Comparison of ENCODE assay signal across 21 cellular contexts in genomic region chr12:123401753-123402683, GRCh38. TPM values are rescaled to one million over a fixed set of nuclear protein-coding genes. Genes with fewer than 3 reads are reported as not detected.
DNase-seq lines count a peak whose midpoint lies in the region; ATAC-seq and TF ChIP-seq lines count a peak whose summit lies in the region.
"Had no signal": no experiment of that assay in that cellular context is flagged by ENCODE, and none has a peak within 500 bp of the region (broad histone marks: within the 10 kb centered on the region; RNA-seq: fewer than 3 reads in every experiment).

No MANE protein-coding gene starts in this region.

- peak; percentile 17 for ATAC-seq in upper lobe of right lung
- ATAC-seq in HG03460 (IDR thresholded peaks at IDR 0.05; ENCODE audit: unreplicated experiment), result no peak

- no peaks in the 10 kb centered on the region for H3K4me1 Mint-ChIP-seq in nephron progenitor cell

- H3K27me3 ChIP-seq in cardiac muscle cell, result no peaks in the 10 kb centered on the region
- no peaks in the 10 kb centered on the region for H3K27me3 ChIP-seq in right atrium auricular region
- H3K27me3 ChIP-seq in upper lobe of right lung, result no peaks in the 10 kb centered on the region
- H3K27me3 ChIP-seq: gastrocnemius medialis, MG63 had no signal

- H3K9me3 ChIP-seq in cardiac muscle cell (ENCODE audit: low read depth), result no peaks in the 10 kb centered on the region
- no peaks in the 10 kb centered on the region for H3K9me3 ChIP-seq in right atrium auricular region
- no peaks in the 10 kb centered on the region for H3K9me3 ChIP-seq in upper lobe of right lung
- H3K9me3 ChIP-seq: gastrocnemius medialis, MG63 had no signal

- intact Hi-C loops in upper lobe of right lung (cut with DNase I), result no loop called here
- intact Hi-C loops in cardiac septum (cut with DNase I), result no loop called here

- H3K27ac ChIP-seq in cardiac muscle cell (peak overlapping the region; percentile 28), right atrium auricular region (no peak overlapping the region), upper lobe of right lung (no peak overlapping the region)
- H3K27ac ChIP-seq: C4-2B had no signal

- no peaks in the 10 kb centered on the region for H3K9me3 Mint-ChIP-seq in nephron progenitor cell
- H3K9me3 Mint-ChIP-seq: activated naive CD4-positive, alpha-beta T cell treated with anti-CD3 and anti-CD28 coated beads for 36 hours had no signal

- peaks cover 51% of the 10 kb centered on the region for H3K36me3 Mint-ChIP-seq in nephron progenitor cell (ENCODE audit: low read depth)

- H3K4me1 ChIP-seq in cardiac muscle cell (ENCODE audit: low read depth) (no peaks in the 10 kb centered on the region), right atrium auricular region (peaks cover 0 to 32% of the 10 kb centered on the region in 2 donors), upper lobe of right lung (peaks cover 16% of the 10 kb centered on the region)

- H3K4me3 Mint-ChIP-seq in nephron progenitor cell, result no peak overlapping the region
- H3K4me3 Mint-ChIP-seq: activated naive CD4-positive, alpha-beta T cell treated with anti-CD3 and anti-CD28 coated beads for 36 hours had no signal

- DNase-seq in cardiac muscle cell (ENCODE audit: low read depth in 1 of 2, low spot score in 1 of 2) (no peak), right atrium auricular region (ENCODE audit: low spot score) (no peak), ecto neural progenitor cell (ENCODE audit: low spot score) (peak; percentile 70), nephron progenitor cell (no peak), upper lobe of right lung (no peak), NCI-H526 (lab: John Stamatoyannopoulos, UW) (no peak), cardiac septum (ENCODE audit: low spot score) (no peak)
- DNase-seq: activated CD4-positive, alpha-beta T cell treated with anti-CD3 and anti-CD28 coated beads, Interleukin-2, amount 50 U/mL, for 4 hours; activated naive CD4-positive, alpha-beta T cell treated with anti-CD3 and anti-CD28 coated beads for 36 hours; activated T-cell treated with anti-CD3 and anti-CD28 coated beads for 4 hours; DMS 273 treated with DMSO at 0.1 percent for 48 hours; gastrocnemius medialis; IMR-90; MG63; NCI-H1694; NK-92 treated with Interleukin-12 subunit alpha and Interleukin-12 subunit beta, amount 100 ng/mL, for 24 hours; RPMI8226; small intestine; stimulated activated CD4-positive, alpha-beta T cell treated with anti-CD3 and anti-CD28 coated beads, Interleukin-4, amount 100 ng/mL, for 24 hours had no signal

- peaks cover 45% of the 10 kb centered on the region for H3K36me3 ChIP-seq in cardiac muscle cell
- peaks cover 55% of the 10 kb centered on the region for H3K36me3 ChIP-seq in right atrium auricular region
- peaks cover 86% of the 10 kb centered on the region for H3K36me3 ChIP-seq in upper lobe of right lung

- no peak overlapping the region for H3K4me3 ChIP-seq in cardiac muscle cell
- no peak overlapping the region for H3K4me3 ChIP-seq in right atrium auricular region
- H3K4me3 ChIP-seq in upper lobe of right lung, result no peak overlapping the region
- H3K4me3 ChIP-seq: gastrocnemius medialis, MG63 had no signal

- TF ChIP-seq CTCF in cardiac muscle cell (IDR thresholded peaks at IDR 0.05; ENCODE audit: low read depth, low read length) (no peak), right atrium auricular region (IDR thresholded peaks at IDR 0.05) (no peak), nephron progenitor cell (IDR thresholded peaks at IDR 0.05) (no peak), upper lobe of right lung (IDR thresholded peaks at IDR 0.05) (no peak)

- H3K27me3 Mint-ChIP-seq in nephron progenitor cell (ENCODE audit: low read depth, poor library complexity), result peaks cover 2% of the 10 kb centered on the region

- peak overlapping the region; percentile 36 for H3K27ac Mint-ChIP-seq in nephron progenitor cell
- H3K27ac Mint-ChIP-seq: activated naive CD4-positive, alpha-beta T cell treated with anti-CD3 and anti-CD28 coated beads for 36 hours had no signal

RNA-seq across cellular contexts. Expression of gene KMT5A, which starts 18.1 kb away (rescaled TPM):
- total RNA-seq in cardiac muscle cell, result 34.2 and 63.3 TPM in 2 replicates
- 35.4 and 48.3 TPM in 2 replicates for polyA plus RNA-seq in cardiac muscle cell
- 10 to 100 TPM; 21.1 to 26.3 TPM for total RNA-seq in right atrium auricular region
- total RNA-seq in upper lobe of right lung, result 38.8 TPM
- total RNA-seq in cardiac septum, result 36.4 TPM

RNA-seq across cellular contexts. Expression of gene RILPL2, which starts 34.5 kb away (rescaled TPM):
- total RNA-seq in cardiac muscle cell, result 2.9 and 3.2 TPM in 2 replicates
- polyA plus RNA-seq in cardiac muscle cell, result 4.6 and 5.7 TPM in 2 replicates
- total RNA-seq in right atrium auricular region, result 1 to 10 TPM; 3.1 to 4.6 TPM
- total RNA-seq in upper lobe of right lung, result 15.1 TPM
- 1.6 TPM for total RNA-seq in cardiac septum

RNA-seq across cellular contexts. Expression of gene SBNO1, which starts 37.4 kb away (rescaled TPM):
- total RNA-seq in cardiac muscle cell (10.3 and 17.7 TPM in 2 replicates), right atrium auricular region (10 to 100 TPM; 16.7 to 19.8 TPM), upper lobe of right lung (27.1 TPM), cardiac septum (25.3 TPM)
- 10.4 and 21.4 TPM in 2 replicates for polyA plus RNA-seq in cardiac muscle cell

RNA-seq across cellular contexts. Expression of gene SNRNP35, which starts 55.9 kb away (rescaled TPM):
- total RNA-seq in cardiac muscle cell (18.9 and 32.0 TPM in 2 replicates), right atrium auricular region (10 to 100 TPM; 17.4 to 18.4 TPM), upper lobe of right lung (20.4 TPM), cardiac septum (24.3 TPM)
- 36.8 and 41.9 TPM in 2 replicates for polyA plus RNA-seq in cardiac muscle cell
